16 cellular contexts compared by ENCODE assay signal in genomic region chr5:29899583-29899982, GRCh38.
"Had no signal": no experiment of that assay in that cellular context is flagged by ENCODE, and none has a peak within 500 bp of the region (broad histone marks: within the 10 kb centered on the region; RNA-seq: fewer than 3 reads in every experiment).

No MANE protein-coding gene starts in this region.

- DNase-seq: activated CD4-positive, alpha-beta memory T cell treated with anti-CD3 and anti-CD28 coated beads for 36 hours; activated CD4-positive, alpha-beta T cell treated with anti-CD3 and anti-CD28 coated beads for 36 hours; activated naive CD4-positive, alpha-beta T cell treated with anti-CD3 and anti-CD28 coated beads, Interleukin-2, amount 50 U/mL, for 16 hours; activated T-cell treated with anti-CD3 and anti-CD28 coated beads, Interleukin-2, amount 50 U/mL, for 24 hours; head of caudate nucleus; left colon; naive thymus-derived CD4-positive, alpha-beta T cell; stimulated activated CD4-positive, alpha-beta T cell treated with anti-CD3 and anti-CD28 coated beads, Interleukin-12 subunit alpha, Interleukin-12 subunit beta, amount 100 ng/mL, for 4 hours; stimulated activated CD4-positive, alpha-beta T cell treated with anti-CD3 and anti-CD28 coated beads, Interleukin-2, amount 100 ng/mL, for 24 hours; T-helper 9 cell; tibial artery; uterus; WERI-Rb-1 had no signal

- H3K36me3 ChIP-seq: neutrophil, tibial artery, uterus, WERI-Rb-1 had no signal

- H3K27ac ChIP-seq: neutrophil, parathyroid adenoma, tibial artery, uterus, WERI-Rb-1 had no signal

- H3K27me3 ChIP-seq: neutrophil, tibial artery, uterus had no signal

- H3K9ac ChIP-seq: parathyroid adenoma had no signal

- H3K4me3 ChIP-seq: tibial artery, uterus had no signal

- H3K9me3 ChIP-seq: tibial artery, uterus had no signal

- ATAC-seq: activated CD4-positive, alpha-beta T cell treated with anti-CD3 and anti-CD28 coated beads for 36 hours; left colon; naive thymus-derived CD4-positive, alpha-beta T cell; stimulated activated effector memory CD8-positive, alpha-beta T cell treated with anti-CD3 and anti-CD28 coated beads, Interleukin-12 subunit alpha, Interleukin-12 subunit beta, amount 100 ng/mL, for 72 hours had no signal

- H3K4me1 ChIP-seq: parathyroid adenoma, tibial artery, uterus had no signal
